ENCODE assay signal across 29 cellular contexts in the genomic region with DNA sequence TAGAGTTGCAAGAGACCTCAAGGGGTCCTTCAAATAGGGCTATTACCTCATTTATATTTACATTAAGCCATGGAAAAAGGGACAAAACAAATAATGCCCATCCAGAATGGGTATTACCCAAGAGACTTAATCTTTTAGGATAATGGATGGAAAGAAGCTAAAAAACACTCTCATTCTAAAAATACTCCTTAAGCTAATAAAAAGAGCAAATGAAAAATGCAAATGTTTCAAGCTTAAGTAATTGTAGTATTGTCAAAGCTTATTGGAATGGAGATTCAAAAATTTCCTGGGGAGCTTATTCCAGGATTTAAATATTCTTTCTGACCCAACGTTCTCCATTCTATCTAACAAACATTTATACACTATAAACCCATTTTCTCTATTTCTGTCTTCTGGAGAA.
"Had no signal": no experiment of that assay in that cellular context is flagged by ENCODE, and none has a peak within 500 bp of the region (broad histone marks: within the 10 kb centered on the region; RNA-seq: fewer than 3 reads in every experiment).

No MANE protein-coding gene starts in this region.

- H3K27me3 Mint-ChIP-seq: stimulated activated memory B cell treated with anti-CD40 and anti-IgM and Interleukin-4, amounts not matched to agents 10 μg/mL and 1 μg/mL and 100 μg/mL, for 72 hours; stimulated activated naive B cell treated with anti-CD40 and anti-IgM and Interleukin-4, amounts not matched to agents 10 μg/mL and 1 μg/mL and 100 μg/mL, for 72 hours; stimulated activated naive CD8-positive, alpha-beta T cell treated with anti-CD3 and anti-CD28 coated beads, Interleukin-15, amount 100 ng/mL, for 72 hours; stimulated activated naive CD8-positive, alpha-beta T cell treated with anti-CD3 and anti-CD28 coated beads, Interleukin-15, Interleukin-2, amounts not matched to agents 100 ng/mL and 50 ng/mL, for 24 hours; type B pancreatic cell had no signal

- H3K36me3 ChIP-seq: stomach, suprapubic skin, thoracic aorta, thyroid gland, tibial nerve, transverse colon, upper lobe of left lung, upper lobe of right lung, uterus, vagina had no signal

- H3K27me3 ChIP-seq: stomach, suprapubic skin, testis, thyroid gland, tibial artery, tibial nerve, transverse colon, upper lobe of left lung, upper lobe of right lung, uterus, vagina had no signal

- DNase-seq: stimulated activated CD4-positive, alpha-beta T cell treated with anti-CD3 and anti-CD28 coated beads, Interleukin-2, amount 100 ng/mL, for 48 hours; stimulated activated CD4-positive, alpha-beta T cell treated with anti-CD3 and anti-CD28 coated beads, Interleukin-4, amount 100 ng/mL, for 1 hour; stimulated activated CD4-positive, alpha-beta T cell treated with anti-CD3 and anti-CD28 coated beads, Interleukin-4, amount 100 ng/mL, for 24 hours; stimulated activated CD4-positive, alpha-beta T cell treated with anti-CD3 and anti-CD28 coated beads, Interleukin-4, amount 100 ng/mL, for 4 hours; stimulated activated CD8-positive, alpha-beta memory T cell treated with anti-CD3 and anti-CD28 coated beads, Interleukin-4, amount 100 ng/mL, for 48 hours; stimulated activated naive B cell treated with anti-CD40 and anti-IgM and Interleukin-4, amounts not matched to agents 10 μg/mL and 1 μg/mL and 100 μg/mL, for 72 hours; stimulated activated naive CD4-positive, alpha-beta T cell; stimulated activated naive CD4-positive, alpha-beta T cell treated with Interleukin-2 at 50 U/mL for 16 hours; stimulated activated naive CD8-positive, alpha-beta T cell treated with anti-CD3 and anti-CD28 coated beads, Interleukin-15, amount 100 ng/mL, for 72 hours; stimulated activated naive CD8-positive, alpha-beta T cell treated with anti-CD3 and anti-CD28 coated beads, Interleukin-15, Interleukin-2, amounts not matched to agents 100 U/mL and 50 U/mL, for 24 hours; stomach; substantia nigra; testis; thyroid gland; tibial artery; transverse colon; trophoblast cell; upper lobe of left lung; upper lobe of right lung; uterus had no signal

- H3K27ac ChIP-seq: stomach, suprapubic skin, testis, thoracic aorta, thyroid gland, tibial artery, tibial nerve, transverse colon, upper lobe of left lung, upper lobe of right lung, uterus, vagina had no signal

- H3K4me1 Mint-ChIP-seq: stimulated activated effector memory CD8-positive, alpha-beta T cell treated with anti-CD3 and anti-CD28 coated beads, Interleukin-12 subunit alpha, Interleukin-12 subunit beta, amount 100 ng/mL, for 72 hours; stimulated activated memory B cell treated with anti-CD40 and anti-IgM and Interleukin-4, amounts not matched to agents 10 μg/mL and 1 μg/mL and 100 μg/mL, for 72 hours; stimulated activated naive B cell treated with anti-CD40 and anti-IgM and Interleukin-4, amounts not matched to agents 10 μg/mL and 1 μg/mL and 100 μg/mL, for 72 hours; stimulated activated naive CD8-positive, alpha-beta T cell treated with anti-CD3 and anti-CD28 coated beads, Interleukin-15, amount 100 ng/mL, for 72 hours had no signal

- H3K4me3 ChIP-seq: stomach, suprapubic skin, testis, thoracic aorta, thyroid gland, tibial artery, tibial nerve, transverse colon, upper lobe of left lung, upper lobe of right lung, uterus, vagina had no signal

- H3K36me3 Mint-ChIP-seq: stimulated activated effector memory CD8-positive, alpha-beta T cell treated with anti-CD3 and anti-CD28 coated beads, Interleukin-12 subunit alpha, Interleukin-12 subunit beta, amount 100 ng/mL, for 72 hours had no signal

- H3K4me3 Mint-ChIP-seq: stimulated activated effector memory CD8-positive, alpha-beta T cell treated with anti-CD3 and anti-CD28 coated beads, Interleukin-12 subunit alpha, Interleukin-12 subunit beta, amount 100 ng/mL, for 72 hours; stimulated activated memory B cell treated with anti-CD40 and anti-IgM and Interleukin-4, amounts not matched to agents 10 μg/mL and 1 μg/mL and 100 μg/mL, for 72 hours; stimulated activated naive B cell treated with anti-CD40 and anti-IgM and Interleukin-4, amounts not matched to agents 10 μg/mL and 1 μg/mL and 100 μg/mL, for 72 hours; stimulated activated naive CD8-positive, alpha-beta T cell treated with anti-CD3 and anti-CD28 coated beads, Interleukin-15, amount 100 ng/mL, for 72 hours; stimulated activated naive CD8-positive, alpha-beta T cell treated with anti-CD3 and anti-CD28 coated beads, Interleukin-15, Interleukin-2, amounts not matched to agents 100 ng/mL and 50 ng/mL, for 24 hours; type B pancreatic cell had no signal

- H3K4me1 ChIP-seq: stomach, suprapubic skin, testis, thyroid gland, tibial artery, tibial nerve, transverse colon, upper lobe of left lung, upper lobe of right lung, uterus, vagina had no signal

- H3K27ac Mint-ChIP-seq: stimulated activated effector memory CD8-positive, alpha-beta T cell treated with anti-CD3 and anti-CD28 coated beads, Interleukin-12 subunit alpha, Interleukin-12 subunit beta, amount 100 ng/mL, for 72 hours; stimulated activated memory B cell treated with anti-CD40 and anti-IgM and Interleukin-4, amounts not matched to agents 10 μg/mL and 1 μg/mL and 100 μg/mL, for 72 hours; stimulated activated naive B cell treated with anti-CD40 and anti-IgM and Interleukin-4, amounts not matched to agents 10 μg/mL and 1 μg/mL and 100 μg/mL, for 72 hours; stimulated activated naive CD8-positive, alpha-beta T cell treated with anti-CD3 and anti-CD28 coated beads, Interleukin-15, Interleukin-2, amounts not matched to agents 100 ng/mL and 50 ng/mL, for 24 hours; type B pancreatic cell had no signal

- ATAC-seq: stimulated activated effector memory CD8-positive, alpha-beta T cell treated with anti-CD3 and anti-CD28 coated beads, Interleukin-12 subunit alpha, Interleukin-12 subunit beta, amount 100 ng/mL, for 72 hours; stimulated activated memory B cell treated with anti-CD40 and anti-IgM and Interleukin-4, amounts not matched to agents 10 μg/mL and 1 μg/mL and 100 μg/mL, for 72 hours; stimulated activated naive B cell treated with anti-CD40 and anti-IgM and Interleukin-4, amounts not matched to agents 10 μg/mL and 1 μg/mL and 100 μg/mL, for 72 hours; stimulated activated naive CD8-positive, alpha-beta T cell treated with anti-CD3 and anti-CD28 coated beads, Interleukin-15, amount 100 ng/mL, for 72 hours; stimulated activated naive CD8-positive, alpha-beta T cell treated with anti-CD3 and anti-CD28 coated beads, Interleukin-15, Interleukin-2, amounts not matched to agents 100 U/mL and 50 U/mL, for 24 hours; upper lobe of right lung had no signal

- FAIRE-seq: urothelium cell line had no signal

- H3K9me3 ChIP-seq: suprapubic skin, testis, thoracic aorta, thyroid gland, tibial artery, transverse colon, upper lobe of left lung, upper lobe of right lung, uterus, vagina had no signal
